ENCODE assay signal across 7 cellular contexts in the genomic region with DNA sequence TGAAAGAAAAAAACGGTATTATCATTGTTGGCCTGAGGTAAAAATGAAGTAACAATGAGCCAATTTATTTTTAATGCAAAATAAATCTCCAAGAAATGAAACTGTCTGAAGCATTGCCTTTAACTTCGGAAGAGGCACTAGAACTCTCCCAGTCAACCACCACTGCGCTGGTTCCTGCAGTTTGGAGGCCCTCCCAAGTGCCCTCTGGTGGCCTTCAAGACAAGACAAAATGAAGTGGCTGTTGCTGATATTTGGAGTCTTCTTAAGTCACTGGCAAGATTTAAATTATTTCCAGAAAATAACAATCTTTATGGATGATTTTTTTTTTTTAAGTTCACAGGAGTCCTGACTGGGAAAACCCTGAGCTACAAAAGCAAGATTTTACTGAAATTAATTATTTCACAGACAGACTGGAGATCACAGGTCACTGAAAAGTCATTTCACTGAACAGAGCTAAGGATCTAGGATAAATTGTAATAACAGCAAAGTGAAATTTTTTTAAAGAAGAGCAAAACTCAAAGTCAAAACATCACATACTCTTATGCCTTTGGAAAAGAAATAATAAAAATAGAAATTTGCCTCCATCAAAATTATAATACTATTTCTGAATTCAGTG. TPM values are rescaled to one million over a fixed set of nuclear protein-coding genes. Genes with fewer than 3 reads are reported as not detected.
A peak's percentile ranks its signal among the peaks of the same experiment; 100 is the strongest.
DNase-seq lines count a peak whose midpoint lies in the region; ATAC-seq lines count a peak whose summit lies in the region.

No MANE protein-coding gene starts in this region.

- no peak overlapping the region for H3K9ac ChIP-seq in Karpas-422 (ENCODE audit: low read length)

- H3K4me1 ChIP-seq in Karpas-422 (ENCODE audit: low read length) (no peaks in the 10 kb centered on the region), SJCRH30 (no peaks in the 10 kb centered on the region)

- no peak overlapping the region for H3K4me3 Mint-ChIP-seq in central memory CD8-positive, alpha-beta T cell
- no peak overlapping the region for H3K4me3 Mint-ChIP-seq in stimulated activated naive CD8-positive, alpha-beta T cell treated with anti-CD3 and anti-CD28 coated beads, Interleukin-15, amount 100 ng/mL, for 72 hours

- H3K4me2 ChIP-seq in Karpas-422 (ENCODE audit: low read depth, low read length, poor library complexity, severe bottlenecking): no peak overlapping the region

- H3K27ac Mint-ChIP-seq in central memory CD8-positive, alpha-beta T cell (ENCODE audit: low read depth): peak overlapping the region; percentile 70
- H3K27ac Mint-ChIP-seq in stimulated activated naive CD8-positive, alpha-beta T cell treated with anti-CD3 and anti-CD28 coated beads, Interleukin-15, amount 100 ng/mL, for 72 hours: peak overlapping the region in 1 of 2 donors; percentile 11

- H4K20me1 ChIP-seq in Karpas-422 (ENCODE audit: insufficient read depth, low read depth, low read length): peaks cover 15% of the 10 kb centered on the region; the same call in 1 of the 2 replicates

- H3K79me2 ChIP-seq in Karpas-422 (ENCODE audit: low read length): peaks cover 93% of the 10 kb centered on the region

- peak; percentile 73 for DNase-seq in ELR (ENCODE audit: low read depth)
- peak; percentile 89 for DNase-seq in Karpas-422
- peak; percentile 61 to 78 for DNase-seq in SJCRH30
- DNase-seq in central memory CD8-positive, alpha-beta T cell (ENCODE audit: low spot score in 2 of 2): no peak
- peak; percentile 59 for DNase-seq in kidney tubule cell (ENCODE audit: low spot score)
- DNase-seq in stimulated activated naive CD8-positive, alpha-beta T cell treated with anti-CD3 and anti-CD28 coated beads, Interleukin-15, amount 100 ng/mL, for 72 hours: peak in 1 of 2 donors; percentile 32

- H3K9me3 Mint-ChIP-seq in central memory CD8-positive, alpha-beta T cell: no peaks in the 10 kb centered on the region
- no peaks in the 10 kb centered on the region for H3K9me3 Mint-ChIP-seq in stimulated activated naive CD8-positive, alpha-beta T cell treated with anti-CD3 and anti-CD28 coated beads, Interleukin-15, amount 100 ng/mL, for 72 hours

- H3K27me3 ChIP-seq in Karpas-422 (ENCODE audit: low read length) (no peaks in the 10 kb centered on the region), SJCRH30 (no peaks in the 10 kb centered on the region)

- peaks cover 31% of the 10 kb centered on the region for H3K4me1 Mint-ChIP-seq in central memory CD8-positive, alpha-beta T cell
- peaks cover 20% of the 10 kb centered on the region for H3K4me1 Mint-ChIP-seq in stimulated activated naive CD8-positive, alpha-beta T cell treated with anti-CD3 and anti-CD28 coated beads, Interleukin-15, amount 100 ng/mL, for 72 hours

- H3K36me3 ChIP-seq in Karpas-422 (ENCODE audit: insufficient read depth, low read length) (peaks cover 72% of the 10 kb centered on the region), SJCRH30 (peaks cover 73% of the 10 kb centered on the region)

- ATAC-seq in central memory CD8-positive, alpha-beta T cell (replicated peaks; ENCODE audit: extremely low read depth, poor library complexity, severe bottlenecking): no peak
- peak; percentile 54 for ATAC-seq in stimulated activated naive CD8-positive, alpha-beta T cell treated with anti-CD3 and anti-CD28 coated beads, Interleukin-15, amount 100 ng/mL, for 72 hours
- ATAC-seq in GM21825 (IDR thresholded peaks at IDR 0.05; ENCODE audit: unreplicated experiment): no peak

- H3K9me2 ChIP-seq in Karpas-422 (replicated peaks; ENCODE audit: insufficient read depth, low read length): no peaks in the 10 kb centered on the region

- H3K9me3 ChIP-seq in Karpas-422 (ENCODE audit: low read length) (no peaks in the 10 kb centered on the region), SJCRH30 (replicated peaks) (no peaks in the 10 kb centered on the region)

- H3K27me3 Mint-ChIP-seq in central memory CD8-positive, alpha-beta T cell: no peaks in the 10 kb centered on the region
- H3K27me3 Mint-ChIP-seq in stimulated activated naive CD8-positive, alpha-beta T cell treated with anti-CD3 and anti-CD28 coated beads, Interleukin-15, amount 100 ng/mL, for 72 hours: no peaks in the 10 kb centered on the region

- H3K27ac ChIP-seq in Karpas-422 (ENCODE audit: low read length) (no peak overlapping the region), SJCRH30 (no peak overlapping the region)

- no peak overlapping the region for H2AFZ ChIP-seq in Karpas-422 (ENCODE audit: low read length)

- H3K4me3 ChIP-seq in Karpas-422 (ENCODE audit: low read length) (no peak overlapping the region), SJCRH30 (no peak overlapping the region)

- peaks cover 48% of the 10 kb centered on the region for H3K36me3 Mint-ChIP-seq in central memory CD8-positive, alpha-beta T cell (ENCODE audit: insufficient read depth)

RNA-seq across cellular contexts. Expression of a gene that starts 58.2 kb away (rescaled TPM):
- total RNA-seq in Karpas-422 (2014; rRNA removed; shearing (Covaris generic); ENCODE audit: low replicate concordance): 117 and 314 TPM in 2 replicates
- total RNA-seq in SJCRH30 (2014; rRNA removed; shearing (Covaris generic)): 198 and 202 TPM in 2 replicates

Comparison
In these comparisons a context has a peak if more than half of its experiments do, and no peak if none do; other contexts are left out.
1. DNase-seq: peak in ELR (single experiment), Karpas-422 (single experiment), SJCRH30 (2 of 2) and kidney tubule cell (single experiment); none in central memory CD8-positive, alpha-beta T cell (0 of 2).